11 cellular contexts compared by ENCODE assay signal in genomic region chr2:20577495-20578235, GRCh38.
DNase-seq lines count a peak whose midpoint lies in the region; TF ChIP-seq lines count a peak whose summit lies in the region.
"Had no signal": no experiment of that assay in that cellular context is flagged by ENCODE, and none has a peak within 500 bp of the region (broad histone marks: within the 10 kb centered on the region; RNA-seq: fewer than 3 reads in every experiment).

No MANE protein-coding gene starts in this region.

- peaks cover 63% of the 10 kb centered on the region for H3K4me1 Mint-ChIP-seq in nephron progenitor cell

- H3K27ac ChIP-seq in HEK293 (ENCODE audit: extremely low read depth, low read depth, low read length) (no peak overlapping the region), ascending aorta (peak overlapping the region; percentile 86 to 90), liver (ENCODE audit: low read depth in 1 of 2, low read length in 2 of 2) (peak overlapping the region; percentile 51 to 65)
- H3K27ac ChIP-seq: HL-60 had no signal

- H3K27me3 Mint-ChIP-seq in nephron progenitor cell (ENCODE audit: low read depth, poor library complexity), result peaks cover 3% of the 10 kb centered on the region

- TF ChIP-seq CTCF in AG10803 (conservative IDR thresholded peaks at IDR 0.05; ENCODE audit: low read length), result no peak
- no peak for TF ChIP-seq CTCF in HEK293 (tag by site-specific recombination; IDR thresholded peaks at IDR 0.05)
- TF ChIP-seq CTCF in ascending aorta (IDR thresholded peaks at IDR 0.05), result no peak
- no peak for TF ChIP-seq CTCF in liver (IDR thresholded peaks at IDR 0.05; ENCODE audit: low read depth, low read length, missing input control)
- TF ChIP-seq CTCF in nephron progenitor cell (IDR thresholded peaks at IDR 0.05), result no peak

- CTCF ChIA-PET in HEK293 (lab: Yijun Ruan, JAX), result interaction anchor here (1.1 to 2.5 kb wide), 2 partner anchors 22 to 58 kb away, joined by 3 to 5 read pairs; no protein-coding TSS in a partner anchor

- WGBS in liver, result 86% methylated on average over 12 of the region's 12 CpGs

- H3K36me3 Mint-ChIP-seq in nephron progenitor cell (ENCODE audit: low read depth), result no peaks in the 10 kb centered on the region

- H3K27ac Mint-ChIP-seq in nephron progenitor cell, result no peak overlapping the region

- H3K9me3 ChIP-seq in HEK293 (ENCODE audit: control insufficient read depth, insufficient read depth, low read depth, low read length), result no peaks in the 10 kb centered on the region
- no peaks in the 10 kb centered on the region for H3K9me3 ChIP-seq in ascending aorta
- no peaks in the 10 kb centered on the region for H3K9me3 ChIP-seq in liver (ENCODE audit: control insufficient read depth in 4 of 4, low read length in 3 of 4)

- no peaks in the 10 kb centered on the region for H3K36me3 ChIP-seq in HEK293 (ENCODE audit: control insufficient read depth in 2 of 2, insufficient read depth in 1 of 2, low read length in 2 of 2)
- H3K36me3 ChIP-seq in ascending aorta, result no peaks in the 10 kb centered on the region
- no peaks in the 10 kb centered on the region for H3K36me3 ChIP-seq in liver (ENCODE audit: control insufficient read depth in 4 of 4, insufficient read depth in 3 of 4, low read depth in 1 of 4, low read length in 3 of 4)

- peaks cover 8% of the 10 kb centered on the region for H3K9me3 Mint-ChIP-seq in nephron progenitor cell

- POLR2A ChIA-PET in HEK293 (lab: Yijun Ruan, JAX), result interaction anchor here (8.3 kb wide), 1 partner anchor 129 kb away, joined by 100 read pairs; the partner anchor contains the start of gene RHOB

- intact Hi-C loops in ascending aorta (cut with DNase I), result loop anchor here (2.0 to 5.0 kb wide), 4 partner anchors 19 to 120 kb away; no protein-coding TSS in a partner anchor

- DNase-seq in AG10803 (ENCODE audit: low read depth) (peak; percentile 51), ascending aorta (ENCODE audit: low spot score in 2 of 2) (peak in 1 of 2 donors; percentile 32), nephron progenitor cell (no peak), DMS153 (lab: John Stamatoyannopoulos, UW) (no peak)
- DNase-seq in activated CD4-positive, CD25-positive, alpha-beta regulatory T cell (lab: John Stamatoyannopoulos, UW), result no peak
- no peak for DNase-seq in activated CD4-positive, alpha-beta T cell treated with anti-CD3 and anti-CD28 coated beads for 4 hours
- DNase-seq: DMS79, NCI-H524 treated with DMSO at 0.1 percent for 48 hours had no signal

- no peak overlapping the region for H3K4me3 ChIP-seq in AG10803 (ENCODE audit: low read length)
- no peak overlapping the region for H3K4me3 ChIP-seq in HEK293 (ENCODE audit: low read depth, low read length)
- H3K4me3 ChIP-seq in ascending aorta, result no peak overlapping the region
- H3K4me3 ChIP-seq in liver (ENCODE audit: low read depth in 1 of 3, low read length in 3 of 3), result no peak overlapping the region

- no peaks in the 10 kb centered on the region for H3K27me3 ChIP-seq in ascending aorta
- H3K27me3 ChIP-seq in liver (ENCODE audit: control insufficient read depth in 4 of 4, insufficient read depth in 4 of 4, low read length in 3 of 4), result no peaks in the 10 kb centered on the region

- H3K4me3 Mint-ChIP-seq in nephron progenitor cell, result no peak overlapping the region

- no peak overlapping the region for H3K9ac ChIP-seq in liver (ENCODE audit: low read depth in 1 of 2, low read length in 2 of 2)

- no peak for TF ChIP-seq RAD21 in liver (IDR thresholded peaks at IDR 0.05)

- peaks cover 7% of the 10 kb centered on the region; the same call in 1 of the 2 replicates for H3K4me1 ChIP-seq in HEK293 (ENCODE audit: control insufficient read depth, insufficient read depth, low read length)
- peaks cover 12 to 27% of the 10 kb centered on the region in 2 donors for H3K4me1 ChIP-seq in ascending aorta
- peaks cover 3 to 19% (median 17%) of the 10 kb centered on the region in 4 donors for H3K4me1 ChIP-seq in liver (ENCODE audit: control insufficient read depth in 4 of 4, insufficient read depth in 4 of 4, low read length in 3 of 4)

TF ChIP-seq in HEK293, 187 proteins besides CTCF, POLR2A, EP300 and RAD21:
- TF ChIP-seq ZBTB6 (tag by site-specific recombination; IDR thresholded peaks at IDR 0.05) (no peak), ZNF140 (tag by site-specific recombination; IDR thresholded peaks at IDR 0.05) (peak; percentile 56; the same call in 1 of the 2 replicates), ZBTB10 (tag by site-specific recombination; IDR thresholded peaks at IDR 0.05) (no peak)

TF ChIP-seq in liver, 16 proteins besides CTCF, POLR2A, EP300 and RAD21:
- TF ChIP-seq ZBTB33 (IDR thresholded peaks at IDR 0.05), result no peak
- no peak for TF ChIP-seq FOXA1 (IDR thresholded peaks at IDR 0.05)
